1 cellular context compared by ENCODE assay signal in genomic region chr13:113318956-113319355, GRCh38.
TF ChIP-seq lines count a peak whose summit lies in the region.

No MANE protein-coding gene starts in this region.

TF ChIP-seq in H1, 55 proteins besides CTCF, POLR2A, EP300 and RAD21:
- TF ChIP-seq MAFK (IDR thresholded peaks at IDR 0.05; ENCODE audit: low read depth, low read length) (no peak), CEBPB (IDR thresholded peaks at IDR 0.05; ENCODE audit: low read depth, low read length) (no peak), CTBP2 (IDR thresholded peaks at IDR 0.05; ENCODE audit: borderline replicate concordance, insufficient read depth, insufficient read length, low read length) (no peak), TAF1 (IDR thresholded peaks at IDR 0.05; ENCODE audit: low read depth, low read length) (no peak), TBP (IDR thresholded peaks at IDR 0.05; ENCODE audit: low read depth, low read length) (no peak), ATF3 (IDR thresholded peaks at IDR 0.05; ENCODE audit: insufficient read depth, low read depth, low read length) (no peak), JUND (IDR thresholded peaks at IDR 0.05; ENCODE audit: low read length) (no peak), KDM4A (IDR thresholded peaks at IDR 0.05; ENCODE audit: low read depth, low read length, severe bottlenecking) (no peak), ZNF274 (IDR thresholded peaks at IDR 0.05; ENCODE audit: borderline replicate concordance, extremely low read depth, low read length) (no peak), YY1 (IDR thresholded peaks at IDR 0.05; ENCODE audit: low read depth, low read length) (no peak), CHD1 (IDR thresholded peaks at IDR 0.05; ENCODE audit: low read depth, low read length) (no peak)
